ENCODE assay signal across 1 cellular context in the genomic region with DNA sequence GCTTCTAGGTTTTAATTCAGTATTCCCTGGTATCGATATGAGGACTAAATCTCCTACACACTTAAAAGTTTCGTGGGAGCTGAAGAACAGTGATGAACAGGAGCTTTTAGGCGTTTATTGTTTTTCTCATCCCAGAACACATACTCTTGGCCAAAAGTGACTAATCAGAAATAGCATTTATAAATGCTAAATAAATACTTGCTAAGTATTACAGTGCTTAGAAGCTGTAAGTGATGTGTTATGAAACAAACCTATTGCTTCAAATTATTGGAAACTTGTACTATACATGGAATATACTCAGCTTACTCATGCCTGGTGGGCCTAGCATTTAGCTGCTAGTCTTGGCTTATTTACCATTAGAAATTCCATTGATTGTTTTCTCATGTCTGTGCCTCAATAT.
TF ChIP-seq lines count a peak whose summit lies in the region.

No MANE protein-coding gene starts in this region.

TF ChIP-seq in IMR-90, 13 proteins besides CTCF, POLR2A, EP300 and RAD21:
- TF ChIP-seq RFX5 (IDR thresholded peaks at IDR 0.05; ENCODE audit: low read depth, low read length) = no peak
TF ChIP-seq in IMR-90: peak in this region for 0.
